In genomic region chr6:162056061-162056460, GRCh38 we compare ENCODE assay signal across 23 cellular contexts.
"Had no signal": no experiment of that assay in that cellular context is flagged by ENCODE, and none has a peak within 500 bp of the region (broad histone marks: within the 10 kb centered on the region; RNA-seq: fewer than 3 reads in every experiment).

No MANE protein-coding gene starts in this region.

- DNase-seq: activated CD4-positive, CD25-positive, alpha-beta regulatory T cell treated with anti-CD3 and anti-CD28 coated beads, Interleukin-2, amount 50 U/mL, for 72 hours; activated CD8-positive, alpha-beta memory T cell treated with anti-CD3 and anti-CD28 coated beads for 24 hours; activated CD8-positive, alpha-beta memory T cell treated with anti-CD3 and anti-CD28 coated beads, Interleukin-2, amount 50 U/mL, for 48 hours; activated effector memory CD4-positive, alpha-beta T cell treated with Interleukin-2 at 50 U/mL for 16 hours; activated naive CD4-positive, alpha-beta T cell treated with anti-CD3 and anti-CD28 coated beads, Interleukin-2, amount 50 U/mL, for 16 hours; activated T-cell treated with anti-CD3 and anti-CD28 coated beads, Interleukin-2, amount 50 U/mL, for 48 hours; adrenal gland; effector CD4-positive, alpha-beta T cell; naive thymus-derived CD8-positive, alpha-beta T cell; spleen; stimulated activated CD4-positive, alpha-beta T cell treated with anti-CD3 and anti-CD28 coated beads, Interleukin-4, amount 100 ng/mL, for 4 hours; T-helper 17 cell had no signal

- H3K27me3 Mint-ChIP-seq: memory B cell; naive thymus-derived CD8-positive, alpha-beta T cell; stimulated activated memory B cell treated with anti-CD40 and anti-IgM and Interleukin-4, amounts not matched to agents 10 μg/mL and 1 μg/mL and 100 μg/mL, for 72 hours; T-helper 17 cell had no signal

- H3K27me3 ChIP-seq: adrenal gland, breast epithelium, gastroesophageal sphincter, heart right ventricle, left lung, neutrophil, pancreas, spleen had no signal

- H3K4me3 ChIP-seq: adrenal gland, breast epithelium, gastroesophageal sphincter, heart right ventricle, left lung, pancreas, spleen had no signal

- H3K36me3 Mint-ChIP-seq: stimulated activated memory B cell treated with anti-CD40 and anti-IgM and Interleukin-4, amounts not matched to agents 10 μg/mL and 1 μg/mL and 100 μg/mL, for 72 hours had no signal

- H3K4me3 Mint-ChIP-seq: memory B cell; naive thymus-derived CD8-positive, alpha-beta T cell; stimulated activated memory B cell treated with anti-CD40 and anti-IgM and Interleukin-4, amounts not matched to agents 10 μg/mL and 1 μg/mL and 100 μg/mL, for 72 hours; T-helper 17 cell had no signal

- FAIRE-seq: astrocyte, pancreas had no signal

- H3K36me3 ChIP-seq: adrenal gland, breast epithelium, gastroesophageal sphincter, heart right ventricle, left lung, neutrophil, pancreas, spleen had no signal

- H3K27ac ChIP-seq: adrenal gland, breast epithelium, gastroesophageal sphincter, left lung, neutrophil, spleen, VCaP had no signal

- H3K4me1 Mint-ChIP-seq: memory B cell; stimulated activated memory B cell treated with anti-CD40 and anti-IgM and Interleukin-4, amounts not matched to agents 10 μg/mL and 1 μg/mL and 100 μg/mL, for 72 hours; T-helper 17 cell had no signal

- H3K4me1 ChIP-seq: adrenal gland, breast epithelium, gastroesophageal sphincter, left lung, spleen had no signal

- H3K9me3 ChIP-seq: adrenal gland, breast epithelium, gastroesophageal sphincter, heart right ventricle, neutrophil, pancreas had no signal

- H3K27ac Mint-ChIP-seq: memory B cell; naive thymus-derived CD8-positive, alpha-beta T cell; stimulated activated memory B cell treated with anti-CD40 and anti-IgM and Interleukin-4, amounts not matched to agents 10 μg/mL and 1 μg/mL and 100 μg/mL, for 72 hours; T-helper 17 cell had no signal

- ATAC-seq: esophagus mucosa; gastroesophageal sphincter; naive thymus-derived CD8-positive, alpha-beta T cell; stimulated activated memory B cell treated with anti-CD40 and anti-IgM and Interleukin-4, amounts not matched to agents 10 μg/mL and 1 μg/mL and 100 μg/mL, for 72 hours; T-helper 17 cell had no signal
